In the genomic region with DNA sequence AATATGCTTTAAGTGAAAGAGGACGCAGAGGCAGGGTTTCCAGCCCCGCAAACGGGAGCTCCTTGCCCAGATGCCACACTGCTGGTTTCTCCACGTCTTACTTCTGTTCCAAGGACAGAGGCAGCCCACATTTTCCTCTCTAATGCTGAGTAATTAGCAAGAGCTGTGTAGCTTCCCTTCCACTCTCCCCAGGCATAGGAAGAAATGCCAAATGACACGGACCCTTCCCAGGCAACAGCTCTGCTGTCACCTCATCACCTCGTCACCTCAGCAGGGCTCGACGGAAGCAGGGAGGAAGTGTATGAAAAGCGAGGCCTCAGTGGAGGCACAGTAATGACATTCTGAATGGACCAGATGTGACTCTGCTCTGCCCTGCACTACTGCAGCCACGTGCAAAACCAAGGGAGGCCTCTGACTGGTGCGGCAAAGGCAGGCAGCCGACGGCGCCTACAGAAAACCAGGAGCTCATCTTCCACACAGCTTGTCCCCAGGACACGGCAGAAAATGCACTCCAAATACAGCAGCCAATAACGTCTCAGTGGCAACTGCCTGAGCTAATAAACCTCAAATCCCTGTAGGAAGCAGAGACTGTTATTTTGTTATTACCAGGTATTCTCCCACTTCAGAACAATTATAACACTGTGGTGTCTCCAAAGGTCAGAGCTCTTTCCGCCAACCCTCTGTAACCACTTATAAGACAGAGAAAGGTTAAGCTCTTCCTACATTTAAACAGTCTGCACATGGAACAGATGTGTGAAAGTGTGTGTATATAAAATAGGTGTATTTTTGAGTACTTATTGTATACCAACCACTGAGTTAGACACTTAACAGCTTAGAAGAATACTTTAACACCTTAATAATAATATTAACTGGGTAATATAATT, we compare ENCODE assay signal across 8 cellular contexts.
DNase-seq lines count a peak whose midpoint lies in the region; ATAC-seq and TF ChIP-seq lines count a peak whose summit lies in the region.

No MANE protein-coding gene starts in this region.

- peak overlapping the region; percentile 90 for H3K27ac Mint-ChIP-seq in activated CD4-positive, alpha-beta T cell treated with anti-CD3 and anti-CD28 coated beads, Interleukin-2, amount 10 ng/mL, durations not matched to agents 7 days and 5 days
- peak overlapping the region; percentile 94 for H3K27ac Mint-ChIP-seq in stimulated activated naive B cell treated with anti-CD40 and anti-IgM and Interleukin-4, amounts not matched to agents 10 μg/mL and 1 μg/mL and 100 μg/mL, for 72 hours

- H3K9me3 Mint-ChIP-seq in activated CD4-positive, alpha-beta T cell treated with anti-CD3 and anti-CD28 coated beads, Interleukin-2, amount 10 ng/mL, durations not matched to agents 7 days and 5 days: no peaks in the 10 kb centered on the region
- peaks cover 0 to 2% of the 10 kb centered on the region in 2 donors for H3K9me3 Mint-ChIP-seq in stimulated activated naive B cell treated with anti-CD40 and anti-IgM and Interleukin-4, amounts not matched to agents 10 μg/mL and 1 μg/mL and 100 μg/mL, for 72 hours

- peak overlapping the region; percentile 3 for H3K4me3 ChIP-seq in SU-DHL-6 (ENCODE audit: insufficient read depth, low read length, poor library complexity, severe bottlenecking)
- H3K4me3 ChIP-seq in effector memory CD4-positive, alpha-beta T cell (ENCODE audit: insufficient read depth, low read depth, low read length, poor library complexity, severe bottlenecking): no peak overlapping the region

- H3F3A ChIP-seq in SU-DHL-6 (ENCODE audit: insufficient read depth): no peaks in the 10 kb centered on the region

- CTCF ChIA-PET in activated CD4-positive, alpha-beta T cell treated with anti-CD3 and anti-CD28 coated beads, Interleukin-2, amount 10 ng/mL, durations not matched to agents 7 days and 5 days (lab: Charles Lee): interaction anchor here (0.8 to 2.9 kb wide), 17 partner anchors 9 to 409 kb away, joined by 3 to 20 read pairs (median 4); no protein-coding TSS in a partner anchor

- H2AFZ ChIP-seq in SU-DHL-6 (ENCODE audit: low read depth, low read length, severe bottlenecking): peak overlapping the region; percentile 92

- H3K27ac ChIP-seq in SU-DHL-6 (ENCODE audit: low read depth, low read length): no peak overlapping the region
- peak overlapping the region; percentile 38 for H3K27ac ChIP-seq in effector memory CD4-positive, alpha-beta T cell (ENCODE audit: insufficient read depth, low read length, poor library complexity, severe bottlenecking)

- H3K4me3 Mint-ChIP-seq in activated CD4-positive, alpha-beta T cell treated with anti-CD3 and anti-CD28 coated beads, Interleukin-2, amount 10 ng/mL, durations not matched to agents 7 days and 5 days: peak overlapping the region; percentile 26
- H3K4me3 Mint-ChIP-seq in stimulated activated naive B cell treated with anti-CD40 and anti-IgM and Interleukin-4, amounts not matched to agents 10 μg/mL and 1 μg/mL and 100 μg/mL, for 72 hours: no peak overlapping the region

- POLR2A ChIA-PET in activated CD4-positive, alpha-beta T cell treated with anti-CD3 and anti-CD28 coated beads, Interleukin-2, amount 10 ng/mL, durations not matched to agents 7 days and 5 days (lab: Charles Lee): interaction anchor here (0.7 to 0.9 kb wide), 3 partner anchors 19 to 59 kb away, joined by 3 to 5 read pairs (median 3); no protein-coding TSS in a partner anchor

- H3K4me2 ChIP-seq in SU-DHL-6 (ENCODE audit: low read depth, low read length, poor library complexity, severe bottlenecking): peak overlapping the region; percentile 61

- H4K20me1 ChIP-seq in SU-DHL-6 (ENCODE audit: low read depth, low read length): no peaks in the 10 kb centered on the region

- H3K27me3 Mint-ChIP-seq in activated CD4-positive, alpha-beta T cell treated with anti-CD3 and anti-CD28 coated beads, Interleukin-2, amount 10 ng/mL, durations not matched to agents 7 days and 5 days: peaks cover 2% of the 10 kb centered on the region
- H3K27me3 Mint-ChIP-seq in stimulated activated naive B cell treated with anti-CD40 and anti-IgM and Interleukin-4, amounts not matched to agents 10 μg/mL and 1 μg/mL and 100 μg/mL, for 72 hours: no peaks in the 10 kb centered on the region

- DNase-seq in activated CD4-positive, alpha-beta T cell treated with anti-CD3 and anti-CD28 coated beads, Interleukin-2, amount 10 ng/mL, durations not matched to agents 7 days and 5 days: peak; percentile 31
- no peak for DNase-seq in activated CD4-positive, alpha-beta T cell treated with anti-CD3 and anti-CD28 coated beads for 4 hours
- no peak for DNase-seq in effector memory CD4-positive, alpha-beta T cell
- DNase-seq in stimulated activated naive B cell treated with anti-CD40 and anti-IgM and Interleukin-4, amounts not matched to agents 10 μg/mL and 1 μg/mL and 100 μg/mL, for 72 hours: no peak
- DNase-seq in NCI-H1694 treated with DMSO at 0.1 percent for 48 hours (lab: John Stamatoyannopoulos, UW) (no peak), KG1 (lab: John Stamatoyannopoulos, UW) (no peak), NCI-H1436 (lab: John Stamatoyannopoulos, UW) (no peak)

- no peak for TF ChIP-seq CTCF in SU-DHL-6 (IDR thresholded peaks at IDR 0.05; ENCODE audit: insufficient read depth, low read length, poor library complexity, severe bottlenecking)

- ATAC-seq in stimulated activated naive B cell treated with anti-CD40 and anti-IgM and Interleukin-4, amounts not matched to agents 10 μg/mL and 1 μg/mL and 100 μg/mL, for 72 hours (replicated peaks): peak in 1 of 2 donors; percentile 14

- H3K9ac ChIP-seq in SU-DHL-6 (ENCODE audit: low read length): peak overlapping the region; percentile 32

- H3K9me3 ChIP-seq in SU-DHL-6 (ENCODE audit: insufficient read depth, low read length): no peaks in the 10 kb centered on the region
- H3K9me3 ChIP-seq in effector memory CD4-positive, alpha-beta T cell (ENCODE audit: control insufficient read depth, low read length): no peaks in the 10 kb centered on the region

- H3K9me2 ChIP-seq in SU-DHL-6 (replicated peaks; ENCODE audit: insufficient read depth, low read length): no peaks in the 10 kb centered on the region

- no peaks in the 10 kb centered on the region for H3K36me3 ChIP-seq in SU-DHL-6 (ENCODE audit: low read length)
- no peaks in the 10 kb centered on the region for H3K36me3 ChIP-seq in effector memory CD4-positive, alpha-beta T cell (ENCODE audit: control insufficient read depth, insufficient read depth, low read length)

- no peaks in the 10 kb centered on the region for H3K27me3 ChIP-seq in SU-DHL-6 (ENCODE audit: low read length)
- no peaks in the 10 kb centered on the region for H3K27me3 ChIP-seq in effector memory CD4-positive, alpha-beta T cell (replicated peaks; ENCODE audit: control insufficient read depth, insufficient read depth, low read length, poor library complexity, severe bottlenecking)

- no peaks in the 10 kb centered on the region for H3K79me2 ChIP-seq in SU-DHL-6 (ENCODE audit: insufficient read depth, low read length)

- H3K36me3 Mint-ChIP-seq in activated CD4-positive, alpha-beta T cell treated with anti-CD3 and anti-CD28 coated beads, Interleukin-2, amount 10 ng/mL, durations not matched to agents 7 days and 5 days (ENCODE audit: low read depth): no peaks in the 10 kb centered on the region
- no peaks in the 10 kb centered on the region for H3K36me3 Mint-ChIP-seq in stimulated activated naive B cell treated with anti-CD40 and anti-IgM and Interleukin-4, amounts not matched to agents 10 μg/mL and 1 μg/mL and 100 μg/mL, for 72 hours

- peaks cover 18% of the 10 kb centered on the region for H3K4me1 Mint-ChIP-seq in activated CD4-positive, alpha-beta T cell treated with anti-CD3 and anti-CD28 coated beads, Interleukin-2, amount 10 ng/mL, durations not matched to agents 7 days and 5 days
- peaks cover 18 to 19% of the 10 kb centered on the region in 2 donors for H3K4me1 Mint-ChIP-seq in stimulated activated naive B cell treated with anti-CD40 and anti-IgM and Interleukin-4, amounts not matched to agents 10 μg/mL and 1 μg/mL and 100 μg/mL, for 72 hours

- no peaks in the 10 kb centered on the region for H3K4me1 ChIP-seq in effector memory CD4-positive, alpha-beta T cell (ENCODE audit: control insufficient read depth, insufficient read depth, low read length, poor library complexity, severe bottlenecking)
